11 cellular contexts compared by ENCODE assay signal in genomic region chr6:21800948-21801438, GRCh38.
DNase-seq lines count a peak whose midpoint lies in the region; ATAC-seq and TF ChIP-seq lines count a peak whose summit lies in the region.
"Had no signal": no experiment of that assay in that cellular context is flagged by ENCODE, and none has a peak within 500 bp of the region (broad histone marks: within the 10 kb centered on the region; RNA-seq: fewer than 3 reads in every experiment).

No MANE protein-coding gene starts in this region.

- CTCF ChIA-PET in AG04449 (lab: Yijun Ruan, JAX) = no interaction called here

- POLR2A ChIA-PET in AG04449 (lab: Yijun Ruan, JAX) = no interaction called here

- no peak for TF ChIP-seq CTCF in AG04449 (IDR thresholded peaks at IDR 0.05; ENCODE audit: insufficient read depth, low read length, missing control alignments)
- no peak for TF ChIP-seq CTCF in RWPE2 (IDR thresholded peaks at IDR 0.05; ENCODE audit: poor library complexity, severe bottlenecking)
- no peak for TF ChIP-seq CTCF in left lung (IDR thresholded peaks at IDR 0.05)
- TF ChIP-seq CTCF in ascending aorta (IDR thresholded peaks at IDR 0.05) = no peak

- peak; percentile 34 for DNase-seq in AG04449 (ENCODE audit: low read depth, low spot score)
- peak; percentile 35 for DNase-seq in HT1080 (ENCODE audit: low read depth)
- DNase-seq in RWPE2 (ENCODE audit: low spot score) = no peak
- DNase-seq in left lung = no peak
- DNase-seq in activated naive CD4-positive, alpha-beta T cell (lab: John Stamatoyannopoulos, UW) = no peak
- DNase-seq in ascending aorta (ENCODE audit: low spot score in 2 of 2) = no peak
- DNase-seq: NCI-H446 had no signal

- H3K4me1 ChIP-seq in RWPE2 (ENCODE audit: insufficient read depth, poor library complexity, severe bottlenecking) = no peaks in the 10 kb centered on the region
- H3K4me1 ChIP-seq in left lung = no peaks in the 10 kb centered on the region
- no peaks in the 10 kb centered on the region for H3K4me1 ChIP-seq in ascending aorta
- H3K4me1 ChIP-seq: BLaER1 had no signal

- intact Hi-C loops in left lung (cut with DNase I) (no loop called here), ascending aorta (cut with DNase I) (no loop called here)

- H3K27me3 ChIP-seq in RWPE2 (ENCODE audit: insufficient read depth, poor library complexity, severe bottlenecking) (no peaks in the 10 kb centered on the region), left lung (no peaks in the 10 kb centered on the region), ascending aorta (no peaks in the 10 kb centered on the region)
- H3K27me3 ChIP-seq: BLaER1 had no signal

- ATAC-seq in RWPE2 (ENCODE audit: low read depth) (peak; percentile 35; the same call in 1 of the 3 replicates), left lung (peak; percentile 35), GM21381 (IDR thresholded peaks at IDR 0.05; ENCODE audit: unreplicated experiment) (no peak), HG02678 (IDR thresholded peaks at IDR 0.05; ENCODE audit: unreplicated experiment) (no peak)
- ATAC-seq: stimulated activated effector memory CD8-positive, alpha-beta T cell treated with anti-CD3 and anti-CD28 coated beads, Interleukin-12 subunit alpha, Interleukin-12 subunit beta, amount 100 ng/mL, for 72 hours had no signal

- H3K9me3 ChIP-seq in RWPE2 (ENCODE audit: severe bottlenecking) = no peaks in the 10 kb centered on the region
- no peaks in the 10 kb centered on the region for H3K9me3 ChIP-seq in left lung
- no peaks in the 10 kb centered on the region for H3K9me3 ChIP-seq in ascending aorta

- H3K4me3 ChIP-seq in AG04449 (ENCODE audit: low read depth, low read length) = no peak overlapping the region
- H3K4me3 ChIP-seq in RWPE2 (ENCODE audit: severe bottlenecking) = no peak overlapping the region
- no peak overlapping the region for H3K4me3 ChIP-seq in left lung
- no peak overlapping the region for H3K4me3 ChIP-seq in ascending aorta
- H3K4me3 ChIP-seq: BLaER1 had no signal

- no peaks in the 10 kb centered on the region for H3K36me3 ChIP-seq in RWPE2 (ENCODE audit: low read depth)
- H3K36me3 ChIP-seq in left lung = no peaks in the 10 kb centered on the region
- no peaks in the 10 kb centered on the region for H3K36me3 ChIP-seq in ascending aorta
- H3K36me3 ChIP-seq: BLaER1 had no signal

- H3K27ac ChIP-seq in RWPE2 (ENCODE audit: poor library complexity, severe bottlenecking) (no peak overlapping the region), left lung (no peak overlapping the region), ascending aorta (no peak overlapping the region)
- H3K27ac ChIP-seq: BLaER1 had no signal

Comparison
In these comparisons a context has a peak if more than half of its experiments do, and no peak if none do; other contexts are left out.
1. DNase-seq: peak in AG04449 (single experiment) and HT1080 (single experiment); none in RWPE2 (single experiment), left lung (0 of 2), activated naive CD4-positive, alpha-beta T cell (0 of 4) and ascending aorta (0 of 2).
2. ATAC-seq: peak in RWPE2 (single experiment) and left lung (single experiment); none in GM21381 (single experiment) and HG02678 (single experiment).